ENCODE assay signal across 9 cellular contexts in genomic region chr10:124704428-124704805, GRCh38. TPM values are rescaled to one million over a fixed set of nuclear protein-coding genes. Genes with fewer than 3 reads are reported as not detected.
DNase-seq lines count a peak whose midpoint lies in the region; ATAC-seq and TF ChIP-seq lines count a peak whose summit lies in the region.
"Had no signal": no experiment of that assay in that cellular context is flagged by ENCODE, and none has a peak within 500 bp of the region (broad histone marks: within the 10 kb centered on the region; RNA-seq: fewer than 3 reads in every experiment).

No MANE protein-coding gene starts in this region.

- DNase-seq in Right ventricle myocardium superior (peak; percentile 42), Right ventricle myocardium inferior (ENCODE audit: missing footprints) (no peak), neural crest cell (ENCODE audit: low read depth, low spot score) (no peak), uterus (no peak), DMS79 treated with DMSO at 0.1 percent for 48 hours (lab: John Stamatoyannopoulos, UW) (no peak), GM10248 (ENCODE audit: extremely low spot score) (no peak)
- no peak for DNase-seq in NK-92 treated with Interleukin-12 subunit alpha and Interleukin-12 subunit beta, amount 100 ng/mL, for 24 hours (lab: John Stamatoyannopoulos, UW)

- peaks cover 29% of the 10 kb centered on the region for H3K4me1 Mint-ChIP-seq in neural crest cell

- no peaks in the 10 kb centered on the region for H3K9me3 ChIP-seq in uterus

- no peak overlapping the region for H3K4me3 ChIP-seq in uterus
- H3K4me3 ChIP-seq: K562 had no signal

- intact Hi-C loops in Right ventricle myocardium superior (cut with DNase I) = loop anchor here (2.0 to 5.0 kb wide), 2 partner anchors 38 to 57 kb away; no protein-coding TSS in a partner anchor
- intact Hi-C loops in Right ventricle myocardium inferior (cut with DNase I) = no loop called here
- intact Hi-C loops in uterus (cut with DNase I; ENCODE audit: low total_unique reads) = loop anchor here (2.0 kb wide), 1 partner anchor 32 kb away; no protein-coding TSS in a partner anchor

- H3K9me3 Mint-ChIP-seq in neural crest cell = no peaks in the 10 kb centered on the region

- ATAC-seq in Right ventricle myocardium superior (ENCODE audit: poor library complexity) (peak; percentile 6), Right ventricle myocardium inferior (no peak)
- ATAC-seq: K562 had no signal

- TF ChIP-seq CTCF in neural crest cell (conservative IDR thresholded peaks at IDR 0.05) (no peak), uterus (IDR thresholded peaks at IDR 0.05) (no peak), GM10248 (IDR thresholded peaks at IDR 0.05; ENCODE audit: control extremely low read depth, extremely low read depth, low read depth, missing control alignments) (no peak)

- no peaks in the 10 kb centered on the region for H3K36me3 Mint-ChIP-seq in neural crest cell (ENCODE audit: low read depth)

- H3K4me3 Mint-ChIP-seq in neural crest cell = no peak overlapping the region

- peak overlapping the region; percentile 47 for H3K27ac Mint-ChIP-seq in neural crest cell (ENCODE audit: unreplicated experiment)

- H3K4me1 ChIP-seq in uterus = peaks cover 67 to 77% of the 10 kb centered on the region in 2 donors

- no peaks in the 10 kb centered on the region for H3K36me3 ChIP-seq in uterus

- TF ChIP-seq POLR2A in uterus (IDR thresholded peaks at IDR 0.05) = no peak

- no peaks in the 10 kb centered on the region for H3K27me3 Mint-ChIP-seq in neural crest cell (ENCODE audit: low read depth)

- H3K27me3 ChIP-seq in uterus = no peaks in the 10 kb centered on the region

- CTCF ChIA-PET in GM10248 (lab: Yijun Ruan, JAX) = interaction anchor here (1.7 to 7.1 kb wide), 5 partner anchors 9 to 84 kb away, joined by 5 to 86 read pairs (median 9); no protein-coding TSS in a partner anchor

- H3K27ac ChIP-seq in cingulate gyrus (ENCODE audit: low read depth, low read length) (peak overlapping the region; percentile 96), uterus (peak overlapping the region; percentile 84 to 92)

- POLR2A ChIA-PET in GM10248 (lab: Yijun Ruan, JAX) = no interaction called here

RNA-seq across cellular contexts. Expression of gene FAM53B, which starts 39.8 kb away (rescaled TPM):
- 38.1 TPM for total RNA-seq in Right ventricle myocardium superior
- total RNA-seq in Right ventricle myocardium inferior = 41.2 TPM
- 41.3 TPM in 2 replicates for total RNA-seq in neural crest cell
- total RNA-seq in uterus = 10 to 100 TPM; 10.9 to 94.3 (median 67.8) TPM
